In genomic region chr14:20612403-20612802, GRCh38 we compare ENCODE assay signal across 1 cellular context.
TF ChIP-seq lines count a peak whose summit lies in the region.

No MANE protein-coding gene starts in this region.

TF ChIP-seq in HepG2, 621 proteins besides CTCF, POLR2A, EP300 and RAD21:
- TF ChIP-seq ZFP82 (CRISPR knock-in tag; IDR thresholded peaks at IDR 0.05; ENCODE audit: borderline replicate concordance): no peak
- no peak for TF ChIP-seq ZNF44 (CRISPR knock-in tag; IDR thresholded peaks at IDR 0.05)
- TF ChIP-seq ZNF589 (CRISPR knock-in tag; conservative IDR thresholded peaks at IDR 0.05): no peak
- no peak for TF ChIP-seq MLX (CRISPR knock-in tag; IDR thresholded peaks at IDR 0.05)
- TF ChIP-seq ZNF558 (CRISPR knock-in tag; IDR thresholded peaks at IDR 0.05; ENCODE audit: borderline replicate concordance): no peak
